1 cellular context compared by ENCODE assay signal in genomic region chr1:67897270-67897949, GRCh38.
TF ChIP-seq lines count a peak whose summit lies in the region.

No MANE protein-coding gene starts in this region.

TF ChIP-seq in K562, 482 proteins besides CTCF, POLR2A, EP300 and RAD21 (continued from another document and continues in another):
- TF ChIP-seq ZBTB11 (CRISPR knock-in tag; IDR thresholded peaks at IDR 0.05): no peak
- TF ChIP-seq NFIX (CRISPR knock-in tag; IDR thresholded peaks at IDR 0.05; ENCODE audit: low read depth): no peak
- TF ChIP-seq FIP1L1 (IDR thresholded peaks at IDR 0.05; ENCODE audit: low read depth, low read length, poor library complexity, severe bottlenecking): no peak
- 0 out of 2 replicates have a peak, but pooled peaks have one; percentile 14 for TF ChIP-seq HOMEZ (CRISPR knock-in tag; IDR thresholded peaks at IDR 0.05)
- 0 out of 2 replicates have a peak, but pooled peaks have one; percentile 53 for TF ChIP-seq ZNF583 (CRISPR knock-in tag; IDR thresholded peaks at IDR 0.05)
- TF ChIP-seq GTF2F1 (IDR thresholded peaks at IDR 0.05; ENCODE audit: low read depth, low read length): no peak
- peak; percentile 68; the same call in 1 of the 2 replicates for TF ChIP-seq ZNF584 (CRISPR knock-in tag; IDR thresholded peaks at IDR 0.05; ENCODE audit: low read depth)
- TF ChIP-seq BCLAF1 (IDR thresholded peaks at IDR 0.05; ENCODE audit: borderline replicate concordance in 1 of 2, control insufficient read depth in 1 of 2, low read depth in 2 of 2, low read length in 1 of 2): no peak
- no peak for TF ChIP-seq EZH2 (IDR thresholded peaks at IDR 0.05; ENCODE audit: borderline replicate concordance, low read depth, low read length)
- TF ChIP-seq ZNF444 (CRISPR knock-in tag; IDR thresholded peaks at IDR 0.05): 0 out of 2 replicates have a peak, but pooled peaks have one; percentile 23
- TF ChIP-seq MXI1 (IDR thresholded peaks at IDR 0.05; ENCODE audit: low read depth, low read length): no peak
- TF ChIP-seq CEBPG (CRISPR knock-in tag; IDR thresholded peaks at IDR 0.05): peak; percentile 81
- TF ChIP-seq CEBPG (tag; conservative IDR thresholded peaks at IDR 0.05 in 1 of 2, IDR thresholded peaks at IDR 0.05 in 1 of 2): peak; percentile 50 to 90; a peak in 3 of 4 replicates
- no peak for TF ChIP-seq SIN3B (IDR thresholded peaks at IDR 0.05; ENCODE audit: low read depth)
- no peak for TF ChIP-seq FOXK1 (CRISPR knock-in tag; IDR thresholded peaks at IDR 0.05; ENCODE audit: borderline replicate concordance)
- no peak for TF ChIP-seq ZNF280A (IDR thresholded peaks at IDR 0.05; ENCODE audit: low read depth, partially characterized antibody)
- no peak for TF ChIP-seq TRIM25 (IDR thresholded peaks at IDR 0.05; ENCODE audit: borderline replicate concordance)
- no peak for TF ChIP-seq ZC3H4 (CRISPR knock-in tag; IDR thresholded peaks at IDR 0.05; ENCODE audit: borderline replicate concordance)
- TF ChIP-seq ARID4B (CRISPR knock-in tag; IDR thresholded peaks at IDR 0.05): no peak
- no peak for TF ChIP-seq NR3C1 (CRISPR knock-in tag; IDR thresholded peaks at IDR 0.05)
- no peak for TF ChIP-seq RCOR1 (IDR thresholded peaks at IDR 0.05; ENCODE audit: borderline replicate concordance in 1 of 2, low read depth in 2 of 2, low read length in 2 of 2)
- TF ChIP-seq MGA (IDR thresholded peaks at IDR 0.05): peak; percentile 86
